In genomic region chr16:19167710-19168172, GRCh38 we compare ENCODE assay signal across 1 cellular context.
A peak's percentile ranks its signal among the peaks of the same experiment; 100 is the strongest.
TF ChIP-seq lines count a peak whose summit lies in the region.

No MANE protein-coding gene starts in this region.

TF ChIP-seq in K562, 482 proteins besides CTCF, POLR2A, EP300 and RAD21 (continued from another document):
- no peak for TF ChIP-seq ZBTB9 (CRISPR knock-in tag; IDR thresholded peaks at IDR 0.05)
- TF ChIP-seq SMC3 (conservative IDR thresholded peaks at IDR 0.05; ENCODE audit: insufficient read depth, low read depth, low read length): peak; percentile 38; the same call in 1 of the 2 replicates
- peak; percentile 61 for TF ChIP-seq MYC (IDR thresholded peaks at IDR 0.05; ENCODE audit: low read depth, low read length)
- TF ChIP-seq MYC (CRISPR knock-in tag; IDR thresholded peaks at IDR 0.05; ENCODE audit: borderline replicate concordance, low read depth): no peak
- TF ChIP-seq HNRNPLL (IDR thresholded peaks at IDR 0.05; ENCODE audit: low read depth, low read length, poor library complexity, severe bottlenecking): peak; percentile 88
- TF ChIP-seq MED1 (CRISPR knock-in tag; IDR thresholded peaks at IDR 0.05; ENCODE audit: borderline replicate concordance): no peak
- TF ChIP-seq SAFB (IDR thresholded peaks at IDR 0.05; ENCODE audit: borderline replicate concordance, low read depth, low read length): peak; percentile 67
- peak; percentile 54 for TF ChIP-seq CXXC5 (CRISPR knock-in tag; IDR thresholded peaks at IDR 0.05)
- TF ChIP-seq, protein P1, sequence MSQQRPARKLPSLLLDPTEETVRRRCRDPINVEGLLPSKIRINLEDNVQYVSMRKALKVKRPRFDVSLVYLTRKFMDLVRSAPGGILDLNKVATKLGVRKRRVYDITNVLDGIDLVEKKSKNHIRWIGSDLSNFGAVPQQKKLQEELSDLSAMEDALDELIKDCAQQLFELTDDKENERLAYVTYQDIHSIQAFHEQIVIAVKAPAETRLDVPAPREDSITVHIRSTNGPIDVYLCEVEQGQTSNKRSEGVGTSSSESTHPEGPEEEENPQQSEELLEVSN (IDR thresholded peaks at IDR 0.05; ENCODE audit: borderline replicate concordance in 1 of 2, extremely low read depth in 1 of 2, insufficient read depth in 1 of 2, insufficient read length in 1 of 2, low read depth in 1 of 2, low read length in 1 of 2, poor library complexity in 1 of 2, severe bottlenecking in 1 of 2): peak; percentile 17 to 64
- TF ChIP-seq ZBTB2 (IDR thresholded peaks at IDR 0.05): no peak
- TF ChIP-seq RB1 (IDR thresholded peaks at IDR 0.05; ENCODE audit: low read depth): peak; percentile 68
- no peak for TF ChIP-seq HEY1 (CRISPR knock-in tag; IDR thresholded peaks at IDR 0.05; ENCODE audit: borderline replicate concordance)
- no peak for TF ChIP-seq MEIS2 (IDR thresholded peaks at IDR 0.05; ENCODE audit: partially characterized antibody)
- no peak for TF ChIP-seq DPF2 (IDR thresholded peaks at IDR 0.05)
- TF ChIP-seq SMARCA5 (IDR thresholded peaks at IDR 0.05): no peak
- no peak for TF ChIP-seq HDAC8 (tag; IDR thresholded peaks at IDR 0.05)
- 0 out of 2 replicates have a peak, but pooled peaks have one; percentile 43 for TF ChIP-seq HDAC6 (IDR thresholded peaks at IDR 0.05; ENCODE audit: low read depth, low read length)
- no peak for TF ChIP-seq ZNF707 (CRISPR knock-in tag; conservative IDR thresholded peaks at IDR 0.05)
- TF ChIP-seq NRF1 (conservative IDR thresholded peaks at IDR 0.05 in 1 of 2, IDR thresholded peaks at IDR 0.05 in 1 of 2): peak in 1 of 2 experiments; percentile 2; a peak in 2 of 4 replicates
- TF ChIP-seq CTBP1 (IDR thresholded peaks at IDR 0.05; ENCODE audit: borderline replicate concordance): peak; percentile 48; the same call in 1 of the 2 replicates
- TF ChIP-seq HNRNPL (IDR thresholded peaks at IDR 0.05; ENCODE audit: low read depth, low read length): peak; percentile 74
- 0 out of 2 replicates have a peak, but pooled peaks have one; percentile 49 for TF ChIP-seq MTA3 (IDR thresholded peaks at IDR 0.05; ENCODE audit: borderline replicate concordance)
- TF ChIP-seq ZNF408 (CRISPR knock-in tag; IDR thresholded peaks at IDR 0.05; ENCODE audit: low read depth): no peak
- TF ChIP-seq UBTF (IDR thresholded peaks at IDR 0.05; ENCODE audit: borderline replicate concordance in 1 of 2, low read depth in 2 of 2, low read length in 2 of 2): no peak
- TF ChIP-seq, protein P2, sequence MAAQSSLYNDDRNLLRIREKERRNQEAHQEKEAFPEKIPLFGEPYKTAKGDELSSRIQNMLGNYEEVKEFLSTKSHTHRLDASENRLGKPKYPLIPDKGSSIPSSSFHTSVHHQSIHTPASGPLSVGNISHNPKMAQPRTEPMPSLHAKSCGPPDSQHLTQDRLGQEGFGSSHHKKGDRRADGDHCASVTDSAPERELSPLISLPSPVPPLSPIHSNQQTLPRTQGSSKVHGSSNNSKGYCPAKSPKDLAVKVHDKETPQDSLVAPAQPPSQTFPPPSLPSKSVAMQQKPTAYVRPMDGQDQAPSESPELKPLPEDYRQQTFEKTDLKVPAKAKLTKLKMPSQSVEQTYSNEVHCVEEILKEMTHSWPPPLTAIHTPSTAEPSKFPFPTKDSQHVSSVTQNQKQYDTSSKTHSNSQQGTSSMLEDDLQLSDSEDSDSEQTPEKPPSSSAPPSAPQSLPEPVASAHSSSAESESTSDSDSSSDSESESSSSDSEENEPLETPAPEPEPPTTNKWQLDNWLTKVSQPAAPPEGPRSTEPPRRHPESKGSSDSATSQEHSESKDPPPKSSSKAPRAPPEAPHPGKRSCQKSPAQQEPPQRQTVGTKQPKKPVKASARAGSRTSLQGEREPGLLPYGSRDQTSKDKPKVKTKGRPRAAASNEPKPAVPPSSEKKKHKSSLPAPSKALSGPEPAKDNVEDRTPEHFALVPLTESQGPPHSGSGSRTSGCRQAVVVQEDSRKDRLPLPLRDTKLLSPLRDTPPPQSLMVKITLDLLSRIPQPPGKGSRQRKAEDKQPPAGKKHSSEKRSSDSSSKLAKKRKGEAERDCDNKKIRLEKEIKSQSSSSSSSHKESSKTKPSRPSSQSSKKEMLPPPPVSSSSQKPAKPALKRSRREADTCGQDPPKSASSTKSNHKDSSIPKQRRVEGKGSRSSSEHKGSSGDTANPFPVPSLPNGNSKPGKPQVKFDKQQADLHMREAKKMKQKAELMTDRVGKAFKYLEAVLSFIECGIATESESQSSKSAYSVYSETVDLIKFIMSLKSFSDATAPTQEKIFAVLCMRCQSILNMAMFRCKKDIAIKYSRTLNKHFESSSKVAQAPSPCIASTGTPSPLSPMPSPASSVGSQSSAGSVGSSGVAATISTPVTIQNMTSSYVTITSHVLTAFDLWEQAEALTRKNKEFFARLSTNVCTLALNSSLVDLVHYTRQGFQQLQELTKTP (IDR thresholded peaks at IDR 0.05; ENCODE audit: low read depth in 1 of 2, partially characterized antibody in 2 of 2): no peak
- no peak for TF ChIP-seq YY1 (IDR thresholded peaks at IDR 0.05; ENCODE audit: borderline replicate concordance in 1 of 3, control insufficient read depth in 1 of 3, extremely low read depth in 1 of 3, insufficient read depth in 3 of 3, insufficient read length in 1 of 3, insufficient replicate concordance in 2 of 3, low read depth in 1 of 3, low read length in 2 of 3)
- TF ChIP-seq, protein P3, sequence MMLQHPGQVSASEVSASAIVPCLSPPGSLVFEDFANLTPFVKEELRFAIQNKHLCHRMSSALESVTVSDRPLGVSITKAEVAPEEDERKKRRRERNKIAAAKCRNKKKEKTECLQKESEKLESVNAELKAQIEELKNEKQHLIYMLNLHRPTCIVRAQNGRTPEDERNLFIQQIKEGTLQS (IDR thresholded peaks at IDR 0.05): no peak
- TF ChIP-seq, protein P3 (CRISPR knock-in tag; conservative IDR thresholded peaks at IDR 0.05): no peak
- TF ChIP-seq ZBTB7A (IDR thresholded peaks at IDR 0.05; ENCODE audit: borderline replicate concordance, control insufficient read depth, low read depth, low read length): peak; percentile 40; the same call in 1 of the 2 replicates
- TF ChIP-seq HMG20A (CRISPR knock-in tag; conservative IDR thresholded peaks at IDR 0.05): no peak
- no peak for TF ChIP-seq MIER1 (IDR thresholded peaks at IDR 0.05; ENCODE audit: low read depth)
- no peak for TF ChIP-seq XRCC3 (IDR thresholded peaks at IDR 0.05)
